ENCODE assay signal across 40 cellular contexts in the genomic region with DNA sequence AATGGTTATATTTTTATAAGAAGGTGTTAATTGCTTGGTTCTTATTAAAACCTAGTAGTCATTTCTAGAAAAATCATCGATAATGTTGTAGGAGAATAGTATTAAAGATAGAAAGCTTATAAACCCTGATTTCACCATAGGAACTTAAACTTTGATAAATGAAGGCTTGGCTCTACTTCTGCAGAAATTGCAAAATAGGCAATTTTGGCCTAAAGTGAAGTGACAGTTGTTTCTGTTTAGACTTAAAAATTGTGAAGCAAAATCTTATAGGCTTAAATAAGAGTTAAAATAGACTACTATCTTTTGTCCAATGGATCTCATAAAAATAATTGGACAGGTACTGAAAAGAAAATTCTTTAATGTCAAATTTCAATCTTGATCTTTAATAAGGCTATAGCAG.
"Had no signal": no experiment of that assay in that cellular context is flagged by ENCODE, and none has a peak within 500 bp of the region (broad histone marks: within the 10 kb centered on the region; RNA-seq: fewer than 3 reads in every experiment).

No MANE protein-coding gene starts in this region.

- H3K4me3 ChIP-seq: adrenal gland, ascending aorta, body of pancreas, breast epithelium, cardiac muscle cell had no signal

- H3K4me1 Mint-ChIP-seq: activated naive CD4-positive, alpha-beta T cell treated with anti-CD3 and anti-CD28 coated beads, Interleukin-2, amount 10 ng/mL, durations not matched to agents 7 days and 5 days; activated naive CD4-positive, alpha-beta T cell treated with anti-CD3 and anti-CD28 coated beads, Interleukin-2, amount 50 U/mL, for 24 hours; activated naive CD8-positive, alpha-beta T cell treated with anti-CD3 and anti-CD28 coated beads for 36 hours; activated naive CD8-positive, alpha-beta T cell treated with anti-CD3 and anti-CD28 coated beads, Interleukin-2, amount 10 ng/mL, durations not matched to agents 7 days and 5 days; activated naive CD8-positive, alpha-beta T cell treated with anti-CD3 and anti-CD28 coated beads, Interleukin-2, amount 50 U/mL, for 24 hours; activated T-helper 17 cell treated with anti-CD3 and anti-CD28 coated beads, Interleukin-2, amount 50 U/mL, for 72 hours; central memory CD8-positive, alpha-beta T cell had no signal

- H3K9me3 ChIP-seq: adrenal gland, ascending aorta, body of pancreas, breast epithelium had no signal

- FAIRE-seq: astrocyte, bronchial epithelial cell had no signal

- H3K4me1 ChIP-seq: adrenal gland, body of pancreas, breast epithelium had no signal

- H3K27ac ChIP-seq: adrenal gland, ascending aorta, body of pancreas, brain microvascular endothelial cell, breast epithelium, cardiac muscle cell had no signal

- H3K27me3 ChIP-seq: adrenal gland, ascending aorta, body of pancreas, brain microvascular endothelial cell, breast epithelium, cardiac muscle cell had no signal

- H3K36me3 Mint-ChIP-seq: activated naive CD4-positive, alpha-beta T cell treated with anti-CD3 and anti-CD28 coated beads, Interleukin-2, amount 10 ng/mL, durations not matched to agents 7 days and 5 days; activated naive CD4-positive, alpha-beta T cell treated with anti-CD3 and anti-CD28 coated beads, Interleukin-2, amount 50 U/mL, for 24 hours; activated naive CD8-positive, alpha-beta T cell; activated naive CD8-positive, alpha-beta T cell treated with anti-CD3 and anti-CD28 coated beads for 36 hours; activated naive CD8-positive, alpha-beta T cell treated with anti-CD3 and anti-CD28 coated beads, Interleukin-2, amount 10 ng/mL, durations not matched to agents 7 days and 5 days had no signal

- H3K36me3 ChIP-seq: adrenal gland, ascending aorta, brain microvascular endothelial cell, breast epithelium, cardiac muscle cell had no signal

- DNase-seq: activated effector memory CD4-positive, alpha-beta T cell treated with anti-CD3 and anti-CD28 coated beads, Interleukin-2, amount 50 U/mL, for 16 hours; activated effector memory CD4-positive, alpha-beta T cell treated with Interleukin-2 at 50 U/mL for 16 hours; activated gamma-delta T cell; activated gamma-delta T cell treated with Interleukin-2 at 50 U/mL for 16 hours; activated naive CD4-positive, alpha-beta T cell; activated naive CD4-positive, alpha-beta T cell treated with anti-CD3 and anti-CD28 coated beads for 36 hours; activated naive CD4-positive, alpha-beta T cell treated with anti-CD3 and anti-CD28 coated beads, Interleukin-2, amount 10 ng/mL, durations not matched to agents 7 days and 5 days; activated naive CD4-positive, alpha-beta T cell treated with anti-CD3 and anti-CD28 coated beads, Interleukin-2, amount 50 U/mL, for 16 hours; activated naive CD4-positive, alpha-beta T cell treated with Interleukin-2 at 50 U/mL for 16 hours; activated naive CD8-positive, alpha-beta T cell treated with anti-CD3 and anti-CD28 coated beads for 36 hours; activated naive CD8-positive, alpha-beta T cell treated with anti-CD3 and anti-CD28 coated beads, Interleukin-2, amount 10 ng/mL, durations not matched to agents 7 days and 5 days; activated naive CD8-positive, alpha-beta T cell treated with anti-CD3 and anti-CD28 coated beads, Interleukin-2, amount 50 U/mL, for 24 hours; activated T-cell treated with anti-CD3 and anti-CD28 coated beads, Interleukin-2, amount 50 U/mL, for 1 hour; activated T-cell treated with anti-CD3 and anti-CD28 coated beads, Interleukin-2, amount 50 U/mL, for 24 hours; activated T-cell treated with anti-CD3 and anti-CD28 coated beads, Interleukin-2, amount 50 U/mL, for 4 hours; activated T-cell treated with anti-CD3 and anti-CD28 coated beads, Interleukin-2, amount 50 U/mL, for 48 hours; activated T-cell treated with anti-CD3 and anti-CD28 coated beads, Interleukin-2, amount 50 U/mL, for 72 hours; adrenal gland; amniotic stem cell; amygdala; anterior cingulate cortex; aorta; body of pancreas; brain microvascular endothelial cell; caudate nucleus; central memory CD4-positive, alpha-beta T cell; cerebellar nuclear complex had no signal

- H3K27me3 Mint-ChIP-seq: activated naive CD4-positive, alpha-beta T cell treated with anti-CD3 and anti-CD28 coated beads, Interleukin-2, amount 10 ng/mL, durations not matched to agents 7 days and 5 days; activated naive CD4-positive, alpha-beta T cell treated with anti-CD3 and anti-CD28 coated beads, Interleukin-2, amount 50 U/mL, for 24 hours; activated naive CD8-positive, alpha-beta T cell treated with anti-CD3 and anti-CD28 coated beads for 36 hours; activated naive CD8-positive, alpha-beta T cell treated with anti-CD3 and anti-CD28 coated beads, Interleukin-2, amount 10 ng/mL, durations not matched to agents 7 days and 5 days; activated naive CD8-positive, alpha-beta T cell treated with anti-CD3 and anti-CD28 coated beads, Interleukin-2, amount 50 U/mL, for 24 hours; activated T-cell treated with anti-CD3 and anti-CD28 coated beads, Interleukin-2, amount 50 U/mL, for 24 hours; activated T-helper 17 cell treated with anti-CD3 and anti-CD28 coated beads, Interleukin-2, amount 50 U/mL, for 72 hours; brain; central memory CD8-positive, alpha-beta T cell had no signal

- H3K27ac Mint-ChIP-seq: activated naive CD4-positive, alpha-beta T cell treated with anti-CD3 and anti-CD28 coated beads for 36 hours; activated naive CD4-positive, alpha-beta T cell treated with anti-CD3 and anti-CD28 coated beads, Interleukin-2, amount 10 ng/mL, durations not matched to agents 7 days and 5 days; activated naive CD4-positive, alpha-beta T cell treated with anti-CD3 and anti-CD28 coated beads, Interleukin-2, amount 50 U/mL, for 24 hours; activated naive CD4-positive, alpha-beta T cell treated with anti-CD3 and anti-CD28 coated beads, Interleukin-2, amount 50 U/mL, for 72 hours; activated naive CD8-positive, alpha-beta T cell; activated naive CD8-positive, alpha-beta T cell treated with anti-CD3 and anti-CD28 coated beads for 36 hours; activated naive CD8-positive, alpha-beta T cell treated with anti-CD3 and anti-CD28 coated beads, Interleukin-2, amount 10 ng/mL, durations not matched to agents 7 days and 5 days; activated naive CD8-positive, alpha-beta T cell treated with anti-CD3 and anti-CD28 coated beads, Interleukin-2, amount 50 U/mL, for 24 hours; activated T-cell treated with anti-CD3 and anti-CD28 coated beads, Interleukin-2, amount 50 U/mL, for 24 hours; activated T-cell treated with anti-CD3 and anti-CD28 coated beads, Interleukin-2, amount 50 U/mL, for 72 hours; activated T-helper 1 cell treated with anti-CD3 and anti-CD28 coated beads, Interleukin-12 subunit alpha, Interleukin-12 subunit beta, Interleukin-2, Interleukin-4 antibody, amounts not matched to agents 30 ng/mL and 10 ng/mL and 1 ng/mL, durations not matched to agents 14 hours and 24 hours and 36 hours; activated T-helper 17 cell treated with anti-CD3 and anti-CD28 coated beads, Interleukin-2, amount 50 U/mL, for 72 hours; activated T-helper 2 cell treated with anti-CD3 and anti-CD28 coated beads, Interferon-gamma antibody, Interleukin-2, Interleukin-4, amounts not matched to agents 10 μg/mL and 5 μg/mL and 100 μg/mL, durations not matched to agents 14 hours and 24 hours and 36 hours; brain had no signal

- ATAC-seq: activated naive CD4-positive, alpha-beta T cell treated with anti-CD3 and anti-CD28 coated beads, Interleukin-2, amount 50 U/mL, for 72 hours; activated naive CD8-positive, alpha-beta T cell treated with anti-CD3 and anti-CD28 coated beads, Interleukin-2, amount 50 U/mL, for 24 hours; activated T-cell treated with anti-CD3 and anti-CD28 coated beads, Interleukin-2, amount 50 U/mL, for 4 hours; activated T-cell treated with anti-CD3 and anti-CD28 coated beads, Interleukin-2, amount 50 U/mL, for 72 hours; activated T-helper 17 cell treated with anti-CD3 and anti-CD28 coated beads, Interleukin-2, amount 50 U/mL, for 72 hours; body of pancreas had no signal

- H3K4me3 Mint-ChIP-seq: activated naive CD4-positive, alpha-beta T cell treated with anti-CD3 and anti-CD28 coated beads for 36 hours; activated naive CD4-positive, alpha-beta T cell treated with anti-CD3 and anti-CD28 coated beads, Interleukin-2, amount 10 ng/mL, durations not matched to agents 7 days and 5 days; activated naive CD4-positive, alpha-beta T cell treated with anti-CD3 and anti-CD28 coated beads, Interleukin-2, amount 50 U/mL, for 24 hours; activated naive CD8-positive, alpha-beta T cell; activated naive CD8-positive, alpha-beta T cell treated with anti-CD3 and anti-CD28 coated beads for 36 hours; activated naive CD8-positive, alpha-beta T cell treated with anti-CD3 and anti-CD28 coated beads, Interleukin-2, amount 10 ng/mL, durations not matched to agents 7 days and 5 days; activated naive CD8-positive, alpha-beta T cell treated with anti-CD3 and anti-CD28 coated beads, Interleukin-2, amount 50 U/mL, for 24 hours; activated T-cell treated with anti-CD3 and anti-CD28 coated beads, Interleukin-2, amount 50 U/mL, for 24 hours; activated T-cell treated with anti-CD3 and anti-CD28 coated beads, Interleukin-2, amount 50 U/mL, for 4 hours; activated T-cell treated with anti-CD3 and anti-CD28 coated beads, Interleukin-2, amount 50 U/mL, for 72 hours; activated T-helper 1 cell treated with anti-CD3 and anti-CD28 coated beads, Interleukin-12 subunit alpha, Interleukin-12 subunit beta, Interleukin-2, Interleukin-4 antibody, amounts not matched to agents 30 ng/mL and 10 ng/mL and 1 ng/mL, durations not matched to agents 14 hours and 24 hours and 36 hours; activated T-helper 17 cell treated with anti-CD3 and anti-CD28 coated beads, Interleukin-2, amount 50 U/mL, for 72 hours; brain; central memory CD8-positive, alpha-beta T cell had no signal
